18 cellular contexts compared by ENCODE assay signal in the genomic region with DNA sequence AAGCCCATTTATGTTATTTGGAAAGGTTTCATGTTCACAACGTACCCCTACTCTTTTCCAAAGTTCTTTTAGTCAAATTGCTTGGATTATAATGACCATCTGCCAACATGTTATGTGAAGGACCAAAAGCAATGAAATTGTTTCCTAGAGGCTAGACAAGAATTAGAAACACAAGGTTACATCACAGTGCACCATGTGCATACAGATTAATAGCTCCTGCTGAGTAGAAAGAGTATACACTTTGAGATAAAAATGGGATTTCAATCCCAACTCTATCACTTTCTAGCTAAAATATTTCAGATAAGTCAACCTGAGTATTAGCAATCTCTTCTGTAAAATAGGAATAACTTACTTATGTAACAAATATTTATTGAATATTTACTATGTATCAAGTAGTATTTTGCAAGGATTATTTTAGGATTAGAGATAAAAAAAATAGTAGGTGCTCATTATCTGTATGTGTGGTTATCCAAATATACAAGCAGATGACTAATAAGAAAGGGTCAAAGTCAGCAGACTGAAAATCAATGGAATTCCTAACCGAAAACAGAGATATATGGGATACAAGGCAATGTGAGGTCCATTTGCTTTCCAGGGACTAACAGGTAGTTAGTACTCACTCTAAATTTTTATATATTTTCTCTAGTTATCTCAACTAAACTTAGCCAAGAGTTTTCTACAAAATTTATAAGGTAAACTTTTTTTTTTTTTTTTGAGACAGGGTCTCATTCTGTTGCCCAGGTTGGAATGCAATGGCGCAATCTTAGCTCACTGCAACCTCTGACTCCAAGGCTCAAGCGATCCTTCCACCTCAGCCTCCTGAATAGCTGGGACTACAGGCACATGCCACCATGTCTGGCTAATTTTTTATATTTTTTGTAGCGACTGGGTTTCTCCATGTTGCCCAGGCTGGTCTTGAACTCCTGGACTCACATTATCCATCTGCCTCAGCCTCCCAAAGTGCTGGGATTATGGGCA.
DNase-seq lines count a peak whose midpoint lies in the region; ATAC-seq, FAIRE-seq and TF ChIP-seq lines count a peak whose summit lies in the region.
"Had no signal": no experiment of that assay in that cellular context is flagged by ENCODE, and none has a peak within 500 bp of the region (broad histone marks: within the 10 kb centered on the region; RNA-seq: fewer than 3 reads in every experiment).

No MANE protein-coding gene starts in this region.

- H2AFZ ChIP-seq in astrocyte (ENCODE audit: low read depth, low read length): no peak overlapping the region
- H2AFZ ChIP-seq: PC-9 had no signal

- H3K4me1 ChIP-seq in Caco-2 (peaks cover 18% of the 10 kb centered on the region), astrocyte (ENCODE audit: insufficient read depth, low read length) (peaks cover 6% of the 10 kb centered on the region)
- H3K4me1 ChIP-seq: BE2C had no signal

- H3K27me3 Mint-ChIP-seq in Caco-2 (ENCODE audit: insufficient read depth, unreplicated experiment) (no peaks in the 10 kb centered on the region), IgD-negative memory B cell (no peaks in the 10 kb centered on the region), astrocyte (ENCODE audit: low read depth, unreplicated experiment) (no peaks in the 10 kb centered on the region), memory B cell (no peaks in the 10 kb centered on the region)
- H3K27me3 Mint-ChIP-seq: CD4-positive, CD25-positive, alpha-beta regulatory T cell had no signal

- H3K4me3 Mint-ChIP-seq in Caco-2 (ENCODE audit: unreplicated experiment) (no peak overlapping the region), IgD-negative memory B cell (peak overlapping the region in 1 of 4 donors; percentile 59), astrocyte (ENCODE audit: unreplicated experiment) (no peak overlapping the region), memory B cell (no peak overlapping the region)
- H3K4me3 Mint-ChIP-seq: CD4-positive, CD25-positive, alpha-beta regulatory T cell had no signal

- no peaks in the 10 kb centered on the region for H3K9me3 ChIP-seq in Caco-2
- no peaks in the 10 kb centered on the region for H3K9me3 ChIP-seq in astrocyte (ENCODE audit: insufficient read depth, low read depth, low read length)
- H3K9me3 ChIP-seq: BE2C had no signal

- H3K36me3 ChIP-seq in Caco-2 (ENCODE audit: control insufficient read depth, insufficient read depth, low read length) (peaks cover 1% of the 10 kb centered on the region), astrocyte (ENCODE audit: insufficient read depth, low read length) (no peaks in the 10 kb centered on the region)
- H3K36me3 ChIP-seq: BE2C had no signal

- POLR2A ChIA-PET in Caco-2 (lab: Charles Lee): no interaction called here

- ATAC-seq in memory B cell (ENCODE audit: low read depth) (no peak), HG03439 (IDR thresholded peaks at IDR 0.05; ENCODE audit: unreplicated experiment) (no peak)

- TF ChIP-seq CTCF in Caco-2 (IDR thresholded peaks at IDR 0.05; ENCODE audit: insufficient read depth in 1 of 2, low read depth in 1 of 2, low read length in 1 of 2, severe bottlenecking in 1 of 2, unreplicated experiment in 1 of 2): no peak
- no peak for TF ChIP-seq CTCF in astrocyte (IDR thresholded peaks at IDR 0.05; ENCODE audit: insufficient read depth, low read depth, low read length)

- no peak overlapping the region for H3K27ac ChIP-seq in astrocyte (ENCODE audit: low read depth, low read length)
- H3K27ac ChIP-seq: PC-9 had no signal

- CTCF ChIA-PET in Caco-2 (lab: Charles Lee): interaction anchor here (1.1 kb wide), 1 partner anchor 13 kb away, joined by 3 read pairs; no protein-coding TSS in a partner anchor

- intact Hi-C loops in Caco-2 (cut with micrococcal nuclease; ENCODE audit: unreplicated experiment): no loop called here

- no peaks in the 10 kb centered on the region for H3K79me2 ChIP-seq in astrocyte (ENCODE audit: insufficient read depth, low read length)

- H4K20me1 ChIP-seq in astrocyte (ENCODE audit: insufficient read depth, low read length): no peaks in the 10 kb centered on the region

- H3K4me1 Mint-ChIP-seq in Caco-2 (ENCODE audit: low read depth, unreplicated experiment): peaks cover 6% of the 10 kb centered on the region
- peaks cover 14 to 16% (median 14%) of the 10 kb centered on the region in 3 donors for H3K4me1 Mint-ChIP-seq in IgD-negative memory B cell
- peaks cover 2% of the 10 kb centered on the region for H3K4me1 Mint-ChIP-seq in astrocyte (ENCODE audit: low read depth, unreplicated experiment)
- H3K4me1 Mint-ChIP-seq in memory B cell: peaks cover 14% of the 10 kb centered on the region

- no peak overlapping the region for H3K9ac ChIP-seq in astrocyte (ENCODE audit: low read length)

- no TSS peak for BruUV-seq in Caco-2 (replicated peaks; lab: Mats Ljungman, UMichigan)

- H3K9me3 Mint-ChIP-seq in Caco-2 (ENCODE audit: unreplicated experiment): no peaks in the 10 kb centered on the region
- H3K9me3 Mint-ChIP-seq in IgD-negative memory B cell: no peaks in the 10 kb centered on the region
- H3K9me3 Mint-ChIP-seq in astrocyte (ENCODE audit: unreplicated experiment): no peaks in the 10 kb centered on the region
- H3K9me3 Mint-ChIP-seq in memory B cell: no peaks in the 10 kb centered on the region

- H3K27ac Mint-ChIP-seq in Caco-2 (ENCODE audit: unreplicated experiment) (no peak overlapping the region), IgD-negative memory B cell (peak overlapping the region in 2 of 3 donors; percentile 67 to 69), astrocyte (ENCODE audit: unreplicated experiment) (no peak overlapping the region), memory B cell (peak overlapping the region; percentile 71)

- DNase-seq in Caco-2: peak; percentile 22 to 45
- peak; percentile 31 for DNase-seq in astrocyte (ENCODE audit: low read depth)
- no peak for DNase-seq in memory B cell (ENCODE audit: low spot score in 2 of 2)
- DNase-seq in pons (ENCODE audit: low spot score): no peak
- no peak for DNase-seq in NCI-H2196 (lab: John Stamatoyannopoulos, UW; ENCODE audit: unreplicated experiment)
- DNase-seq in NK-92 treated with Interleukin-12 subunit alpha and Interleukin-12 subunit beta, amount 100 ng/mL, for 24 hours (lab: John Stamatoyannopoulos, UW): no peak
- DNase-seq: BE2C; CD4-positive, CD25-positive, alpha-beta regulatory T cell; COR-L47; NCI-H1105; NCI-H2081; NCI-H2171 treated with DMSO at 0.1 percent for 48 hours; NCI-H446 treated with DMSO at 0.1 percent for 48 hours; NCI-H748 treated with DMSO at 0.1 percent for 48 hours; PC-9 had no signal

- FAIRE-seq in astrocyte (lab: Jason Lieb, UNC): no peak
- FAIRE-seq: H54 had no signal

- H3K27me3 ChIP-seq in Caco-2 (replicated peaks; ENCODE audit: control insufficient read depth, insufficient read depth, low read length) (no peaks in the 10 kb centered on the region), astrocyte (ENCODE audit: insufficient read depth, low read length) (no peaks in the 10 kb centered on the region)
- H3K27me3 ChIP-seq: BE2C had no signal

- H3K36me3 Mint-ChIP-seq in Caco-2 (ENCODE audit: insufficient read depth, unreplicated experiment) (no peaks in the 10 kb centered on the region), IgD-negative memory B cell (peaks cover 3% of the 10 kb centered on the region), astrocyte (ENCODE audit: low read depth, unreplicated experiment) (no peaks in the 10 kb centered on the region), memory B cell (peaks cover 9% of the 10 kb centered on the region)

- H3K4me3 ChIP-seq in Caco-2 (ENCODE audit: low read depth, low read length): no peak overlapping the region
- H3K4me3 ChIP-seq in astrocyte (ENCODE audit: insufficient read depth, low read depth, low read length): no peak overlapping the region
- H3K4me3 ChIP-seq: PC-9 had no signal

- H3K4me2 ChIP-seq in astrocyte (ENCODE audit: low read length): no peak overlapping the region
- H3K4me2 ChIP-seq: PC-9 had no signal

Comparison
In these comparisons a context has a peak if more than half of its experiments do, and no peak if none do; other contexts are left out.
1. DNase-seq: peak in Caco-2 (2 of 2) and astrocyte (single experiment); none in memory B cell (0 of 2), pons (single experiment), NCI-H2196 (single experiment) and NK-92 treated with Interleukin-12 subunit alpha and Interleukin-12 subunit beta, amount 100 ng/mL, for 24 hours (single experiment).
2. H3K27ac Mint-ChIP-seq: peak in IgD-negative memory B cell (2 of 3) and memory B cell (single experiment); none in Caco-2 (single experiment) and astrocyte (single experiment).